8 cellular contexts compared by ENCODE assay signal in the genomic region with DNA sequence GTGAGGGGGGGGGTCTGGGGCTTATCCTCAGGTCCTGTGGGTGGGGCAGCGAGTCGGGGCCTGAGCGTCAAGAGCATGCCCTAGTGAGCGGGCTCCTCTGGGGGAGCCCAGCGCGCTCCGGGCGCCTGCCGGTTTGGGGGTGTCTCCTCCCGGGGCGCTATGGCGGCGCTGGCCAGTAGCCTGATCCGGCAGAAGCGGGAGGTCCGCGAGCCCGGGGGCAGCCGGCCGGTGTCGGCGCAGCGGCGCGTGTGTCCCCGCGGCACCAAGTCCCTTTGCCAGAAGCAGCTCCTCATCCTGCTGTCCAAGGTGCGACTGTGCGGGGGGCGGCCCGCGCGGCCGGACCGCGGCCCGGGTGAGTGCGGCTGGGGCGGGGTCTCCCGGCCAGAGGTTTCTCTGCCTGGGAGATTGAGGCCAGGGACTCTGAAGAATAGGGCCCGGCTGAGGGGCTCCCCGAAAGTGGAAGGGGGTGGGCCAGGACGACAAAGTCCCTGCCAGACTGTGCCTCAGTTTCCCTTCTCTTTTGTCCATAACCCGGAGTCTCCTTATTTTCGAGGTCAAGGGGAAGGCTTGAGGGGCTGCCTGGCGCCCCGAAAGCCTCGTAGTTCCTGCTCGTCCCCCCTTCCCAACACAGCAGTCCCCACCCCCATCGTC. TPM values are rescaled to one million over a fixed set of nuclear protein-coding genes. Genes with fewer than 3 reads are reported as not detected.
DNase-seq lines count a peak whose midpoint lies in the region; ATAC-seq, FAIRE-seq and TF ChIP-seq lines count a peak whose summit lies in the region.

A gene (plus strand): TSS at position 51 of the 651 bp plus-strand sequence. CDS start 109 bp downstream, at position 160.

- H3K27ac Mint-ChIP-seq in progenitor cell of endocrine pancreas, result peak within 1 kb of the TSS; percentile 88

- peaks cover 58% of the 10 kb centered on the region for H3K27me3 Mint-ChIP-seq in progenitor cell of endocrine pancreas

- no peaks in the 10 kb centered on the region for H3K9me2 ChIP-seq in SU-DHL-6 (replicated peaks; ENCODE audit: insufficient read depth, low read length)

- H3K4me1 Mint-ChIP-seq in progenitor cell of endocrine pancreas (ENCODE audit: low read depth), result peaks cover 23% of the 10 kb centered on the region

- H3F3A ChIP-seq in SU-DHL-6 (ENCODE audit: insufficient read depth), result no peaks in the 10 kb centered on the region

- H3K27ac ChIP-seq in SU-DHL-6 (ENCODE audit: low read depth, low read length), result no peak within 1 kb of the TSS

- no peaks in the 10 kb centered on the region for H3K36me3 ChIP-seq in ES-I3 (ENCODE audit: insufficient read depth, low read length)
- no peaks in the 10 kb centered on the region for H3K36me3 ChIP-seq in SU-DHL-6 (ENCODE audit: low read length)

- no peak for TF ChIP-seq CTCF in SU-DHL-6 (IDR thresholded peaks at IDR 0.05; ENCODE audit: insufficient read depth, low read length, poor library complexity, severe bottlenecking)
- TF ChIP-seq CTCF in fibroblast of the aortic adventitia (IDR thresholded peaks at IDR 0.05; ENCODE audit: insufficient read depth, low read length), result no peak
- no peak for TF ChIP-seq CTCF in progenitor cell of endocrine pancreas (IDR thresholded peaks at IDR 0.05; ENCODE audit: unreplicated experiment)

- H3K4me1 ChIP-seq in ES-I3 (ENCODE audit: insufficient read depth, low read length), result peaks cover 8% of the 10 kb centered on the region

- H3K9me3 ChIP-seq in ES-I3 (ENCODE audit: control insufficient read depth, insufficient read depth, low read length) (no peaks in the 10 kb centered on the region), SU-DHL-6 (ENCODE audit: insufficient read depth, low read length) (no peaks in the 10 kb centered on the region)

- H3K4me3 Mint-ChIP-seq in progenitor cell of endocrine pancreas (ENCODE audit: low read depth), result peak within 1 kb of the TSS; percentile 88

- peak within 1 kb of the TSS; percentile 39 for H3K4me2 ChIP-seq in SU-DHL-6 (ENCODE audit: low read depth, low read length, poor library complexity, severe bottlenecking)

- no peak within 1 kb of the TSS for H2AFZ ChIP-seq in SU-DHL-6 (ENCODE audit: low read depth, low read length, severe bottlenecking)

- H3K4me3 ChIP-seq in SU-DHL-6 (ENCODE audit: insufficient read depth, low read length, poor library complexity, severe bottlenecking) (no peak within 1 kb of the TSS), fibroblast of the aortic adventitia (ENCODE audit: low read depth, low read length) (peak within 1 kb of the TSS; percentile 57)

- no peaks in the 10 kb centered on the region for H3K27me3 ChIP-seq in SU-DHL-6 (ENCODE audit: low read length)

- H3K9ac ChIP-seq in ES-I3 (ENCODE audit: low read depth, low read length) (peak within 1 kb of the TSS; percentile 64), SU-DHL-6 (ENCODE audit: low read length) (peak within 1 kb of the TSS; percentile 21; the same call in 1 of the 2 replicates)

- FAIRE-seq in HTR-8/SVneo (lab: Jason Lieb, UNC), result no peak

- H3K9me3 Mint-ChIP-seq in progenitor cell of endocrine pancreas (ENCODE audit: low read depth), result no peaks in the 10 kb centered on the region

- no peaks in the 10 kb centered on the region for H3K79me2 ChIP-seq in SU-DHL-6 (ENCODE audit: insufficient read depth, low read length)

- no peak for DNase-seq in fibroblast of the aortic adventitia (ENCODE audit: low read depth)
- DNase-seq in progenitor cell of endocrine pancreas (ENCODE audit: low spot score, unreplicated experiment), result no peak
- no peak for DNase-seq in HTR-8/SVneo (ENCODE audit: insufficient read length, low spot score)
- no peak for DNase-seq in NCI-H82 treated with DMSO at 0.1 percent for 48 hours (lab: John Stamatoyannopoulos, UW; ENCODE audit: unreplicated experiment)
- no peak for DNase-seq in stimulated activated naive CD4-positive, alpha-beta T cell treated with Interleukin-2 at 50 U/mL for 16 hours (lab: John Stamatoyannopoulos, UW)

- no peaks in the 10 kb centered on the region for H4K20me1 ChIP-seq in SU-DHL-6 (ENCODE audit: low read depth, low read length)

- no peaks in the 10 kb centered on the region for H3K36me3 Mint-ChIP-seq in progenitor cell of endocrine pancreas (ENCODE audit: insufficient read depth)

- ATAC-seq in HG02981 (IDR thresholded peaks at IDR 0.05; ENCODE audit: unreplicated experiment), result no peak

RNA-seq across cellular contexts. Expression of the gene that starts here (rescaled TPM):
- 0.36 and 1.7 TPM in 2 replicates for total RNA-seq in fibroblast of the aortic adventitia (ENCODE audit: low replicate concordance)
- total RNA-seq in progenitor cell of endocrine pancreas, result 4.5 and 5.1 TPM in 2 replicates
